ENCODE assay signal across 10 cellular contexts in the genomic region with DNA sequence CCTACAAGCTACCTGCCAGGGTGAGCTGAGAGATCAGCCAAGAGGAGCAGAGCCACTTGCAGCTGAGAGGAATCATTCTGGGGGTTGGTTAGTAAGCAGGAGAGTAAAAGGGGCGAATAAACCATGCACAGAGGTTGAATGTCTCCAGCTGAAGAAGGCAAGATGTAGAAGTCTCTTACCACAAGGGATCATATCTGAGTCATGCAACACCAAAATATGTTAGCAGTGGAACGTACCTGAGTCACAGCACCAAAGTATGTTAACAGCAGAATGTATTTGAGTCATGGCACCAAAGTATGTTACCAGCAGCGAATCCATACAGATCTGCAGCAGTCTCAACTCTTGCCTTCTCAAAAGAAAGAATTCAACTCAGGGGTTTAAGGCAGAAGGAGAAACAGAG. TPM values are rescaled to one million over a fixed set of nuclear protein-coding genes. Genes with fewer than 3 reads are reported as not detected.
DNase-seq lines count a peak whose midpoint lies in the region; ATAC-seq and TF ChIP-seq lines count a peak whose summit lies in the region.
"Had no signal": no experiment of that assay in that cellular context is flagged by ENCODE, and none has a peak within 500 bp of the region (broad histone marks: within the 10 kb centered on the region; RNA-seq: fewer than 3 reads in every experiment).

No MANE protein-coding gene starts in this region.

- H3K9me3 ChIP-seq in SJSA1 (replicated peaks): no peaks in the 10 kb centered on the region
- H3K9me3 ChIP-seq: neutrophil had no signal

- H3K27ac ChIP-seq in SJSA1: peak overlapping the region; percentile 25; the same call in 1 of the 2 replicates
- H3K27ac ChIP-seq: neutrophil had no signal

- DNase-seq in GM13977 (ENCODE audit: low spot score) (peak; percentile 30), SJSA1 (ENCODE audit: low read depth in 1 of 2, low spot score in 2 of 2) (peak in 1 of 2 experiments; percentile 32), myocyte (ENCODE audit: low read depth) (peak; percentile 85), Kasumi-1 (lab: John Stamatoyannopoulos, UW) (no peak), DMS 273 (lab: John Stamatoyannopoulos, UW; ENCODE audit: unreplicated experiment) (no peak)
- DNase-seq: activated CD4-positive, CD25-positive, alpha-beta regulatory T cell had no signal

- ATAC-seq in HG02759 (IDR thresholded peaks at IDR 0.05; ENCODE audit: unreplicated experiment) (peak; percentile 55), HG03571 (IDR thresholded peaks at IDR 0.05; ENCODE audit: unreplicated experiment) (no peak)

- in situ Hi-C loops in GM13977 (cut with MboI; ENCODE audit: low pct_unique_long_range_greater_than_20kb, low sequenced_read_pairs, unreplicated experiment): no loop called here

- H3K36me3 ChIP-seq in SJSA1: no peaks in the 10 kb centered on the region
- H3K36me3 ChIP-seq: neutrophil had no signal

- no peak for TF ChIP-seq CTCF in GM13977 (IDR thresholded peaks at IDR 0.05; ENCODE audit: extremely low read depth, insufficient read depth, missing control alignments)

- H3K4me3 ChIP-seq in SJSA1: no peak overlapping the region

- H3K27me3 ChIP-seq in SJSA1 (replicated peaks): no peaks in the 10 kb centered on the region
- H3K27me3 ChIP-seq: neutrophil had no signal

- peaks cover 11% of the 10 kb centered on the region for H3K4me1 ChIP-seq in SJSA1 (replicated peaks)

RNA-seq across cellular contexts. Expression of gene C4orf51, which starts 29.9 kb away (rescaled TPM):
- not detected in 2 replicates for total RNA-seq in SJSA1 (2014; rRNA removed; shearing (Covaris generic))
- total RNA-seq in myocyte: not detected in 2 replicates
- polyA plus RNA-seq in myocyte (2012): not detected
- polyA plus RNA-seq: thymus had no signal

Comparison
In these comparisons a context has a peak if more than half of its experiments do, and no peak if none do; other contexts are left out.
1. DNase-seq: peak in GM13977 (single experiment) and myocyte (single experiment); none in Kasumi-1 (0 of 2) and DMS 273 (single experiment).